In the genomic region with DNA sequence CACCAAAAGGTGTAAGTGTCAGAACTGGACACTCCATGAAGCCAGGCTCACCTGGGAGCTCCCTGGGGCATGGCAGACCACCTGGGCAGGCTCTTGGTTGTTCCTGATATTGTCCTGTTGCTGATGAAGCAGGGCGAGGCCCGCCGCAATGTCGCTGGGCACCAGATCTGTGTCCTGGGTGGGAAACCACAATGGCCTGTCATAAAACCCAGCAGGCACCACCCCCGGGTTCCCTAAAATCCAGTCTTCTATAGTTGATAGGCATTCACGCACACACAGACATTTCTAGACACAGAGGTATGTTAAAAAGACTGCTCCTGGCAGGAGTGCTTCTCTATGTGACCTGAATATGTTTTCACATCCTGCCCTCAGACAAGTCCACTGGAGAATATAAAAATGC, we compare ENCODE assay signal across 23 cellular contexts. TPM values are rescaled to one million over a fixed set of nuclear protein-coding genes. Genes with fewer than 3 reads are reported as not detected.
DNase-seq lines count a peak whose midpoint lies in the region; ATAC-seq, FAIRE-seq and TF ChIP-seq lines count a peak whose summit lies in the region.
"Had no signal": no experiment of that assay in that cellular context is flagged by ENCODE, and none has a peak within 500 bp of the region (broad histone marks: within the 10 kb centered on the region; RNA-seq: fewer than 3 reads in every experiment).

No MANE protein-coding gene starts in this region.

- H4K20me1 ChIP-seq in BLaER1 treated with 17β-estradiol and CSF1 and Interleukin-3, amounts not matched to agents 10 nM and 100 nM, result peaks cover 0 to 36% (median 10%) of the 10 kb centered on the region in 11 experiments; a peak in 9 of 22 replicates

- DNase-seq in HL-60 (ENCODE audit: low read depth in 1 of 2, low spot score in 1 of 2) (no peak), NB4 (ENCODE audit: low read depth) (peak; percentile 81), testis (no peak), HK-2 (ENCODE audit: unreplicated experiment) (no peak), RCC 7860 (ENCODE audit: low spot score) (no peak)
- DNase-seq: CD8-positive, alpha-beta T cell; DND-41; GOT3; NCI-H1092; NCI-H1436; NCI-H187 treated with DMSO at 0.1 percent for 48 hours; NCI-H2107; NCI-H446 treated with DMSO at 0.1 percent for 48 hours; NCI-H526 treated with DMSO at 0.1 percent for 48 hours; OCI-M1; SHP77 had no signal

- 85 to 97% methylated on average over 6 of the region's 6 CpGs for WGBS in testis, 2 donors

- peak overlapping the region; percentile 52 to 96 (median 89); a peak in 21 of 22 replicates for H3K27ac ChIP-seq in BLaER1 treated with 17β-estradiol and CSF1 and Interleukin-3, amounts not matched to agents 10 nM and 100 nM
- H3K27ac ChIP-seq in HL-60 (replicated peaks) (peak overlapping the region; percentile 87), testis (no peak overlapping the region)
- H3K27ac ChIP-seq: A549, KMS-11 had no signal

- no peak for ATAC-seq in GM21390 (IDR thresholded peaks at IDR 0.05; ENCODE audit: unreplicated experiment)
- ATAC-seq: A549; CD8-positive, alpha-beta T cell; GM12878 had no signal

- H3K4me3 Mint-ChIP-seq in dendritic cell treated with granulocyte-macrophage colony-stimulating factor and Interleukin-4, amounts not matched to agents 40 ng/mL and 50 ng/mL, for 4 days, result peak overlapping the region; percentile 13
- H3K4me3 Mint-ChIP-seq: B cell; CD8-positive, alpha-beta T cell had no signal

- H3K27me3 ChIP-seq in BLaER1 treated with 17β-estradiol and CSF1 and Interleukin-3, amounts not matched to agents 10 nM and 100 nM, result no peaks in the 10 kb centered on the region
- H3K27me3 ChIP-seq in HL-60 (ENCODE audit: insufficient read depth, poor library complexity, severe bottlenecking) (no peaks in the 10 kb centered on the region), testis (no peaks in the 10 kb centered on the region)

- intact Hi-C loops in dendritic cell treated with granulocyte-macrophage colony-stimulating factor and Interleukin-4, amounts not matched to agents 40 ng/mL and 50 ng/mL, for 4 days (cut with micrococcal nuclease), result loop anchor here (1.0 kb wide), 1 partner anchor 8 kb away; no protein-coding TSS in a partner anchor
- intact Hi-C loops in testis (cut with DNase I; ENCODE audit: low total_unique reads), result no loop called here

- no peaks in the 10 kb centered on the region for H3K9me3 Mint-ChIP-seq in dendritic cell treated with granulocyte-macrophage colony-stimulating factor and Interleukin-4, amounts not matched to agents 40 ng/mL and 50 ng/mL, for 4 days
- H3K9me3 Mint-ChIP-seq: CD8-positive, alpha-beta T cell had no signal

- no peaks in the 10 kb centered on the region for H3K27me3 Mint-ChIP-seq in dendritic cell treated with granulocyte-macrophage colony-stimulating factor and Interleukin-4, amounts not matched to agents 40 ng/mL and 50 ng/mL, for 4 days
- H3K27me3 Mint-ChIP-seq: B cell had no signal

- FAIRE-seq in RCC 7860 (lab: Jason Lieb, UNC), result no peak
- FAIRE-seq: A549, GM12878 had no signal

- H3K4me1 ChIP-seq in BLaER1 treated with 17β-estradiol and CSF1 and Interleukin-3, amounts not matched to agents 10 nM and 100 nM, result peaks cover 60 to 97% (median 82%) of the 10 kb centered on the region in 10 experiments
- H3K4me1 ChIP-seq in testis, result no peaks in the 10 kb centered on the region

- no peak overlapping the region for H3K4me3 ChIP-seq in BLaER1 treated with 17β-estradiol and CSF1 and Interleukin-3, amounts not matched to agents 10 nM and 100 nM
- H3K4me3 ChIP-seq in HL-60 (replicated peaks; ENCODE audit: insufficient read depth, low read length) (no peak overlapping the region), NB4 (ENCODE audit: low read depth, low read length) (no peak overlapping the region), testis (no peak overlapping the region)
- H3K4me3 ChIP-seq: A549, GM12878 had no signal

- TF ChIP-seq POLR2A in NB4 (IDR thresholded peaks at IDR 0.05; ENCODE audit: extremely low read depth, insufficient read length), result no peak
- TF ChIP-seq POLR2A in testis (IDR thresholded peaks at IDR 0.05), result no peak

- H3K9ac ChIP-seq in BLaER1 treated with 17β-estradiol and CSF1 and Interleukin-3, amounts not matched to agents 10 nM and 100 nM, result peak overlapping the region in 8 of 11 experiments; percentile 1 to 86 (median 62); a peak in 10 of 22 replicates
- H3K9ac ChIP-seq: KMS-11 had no signal

- H3K4me2 ChIP-seq in BLaER1 treated with 17β-estradiol and CSF1 and Interleukin-3, amounts not matched to agents 10 nM and 100 nM, result peak overlapping the region in 9 of 11 experiments; percentile 86 to 95 (median 91); a peak in 17 of 22 replicates
- H3K4me2 ChIP-seq: A549, KMS-11 had no signal

- H3K36me3 ChIP-seq in BLaER1 treated with 17β-estradiol and CSF1 and Interleukin-3, amounts not matched to agents 10 nM and 100 nM, result peaks cover 46 to 81% (median 77%) of the 10 kb centered on the region in 11 experiments
- no peaks in the 10 kb centered on the region for H3K36me3 ChIP-seq in testis (ENCODE audit: low read depth, missing control alignments)

- H3K27ac Mint-ChIP-seq in dendritic cell treated with granulocyte-macrophage colony-stimulating factor and Interleukin-4, amounts not matched to agents 40 ng/mL and 50 ng/mL, for 4 days, result peak overlapping the region; percentile 95
- H3K27ac Mint-ChIP-seq: CD8-positive, alpha-beta T cell had no signal

- TF ChIP-seq CTCF in HL-60 (IDR thresholded peaks at IDR 0.05; ENCODE audit: insufficient read depth, low read length), result no peak
- no peak for TF ChIP-seq CTCF in NB4 (IDR thresholded peaks at IDR 0.05; ENCODE audit: low read depth, low read length)
- no peak for TF ChIP-seq CTCF in testis (IDR thresholded peaks at IDR 0.05)

- peaks cover 77% of the 10 kb centered on the region for H3K36me3 Mint-ChIP-seq in dendritic cell treated with granulocyte-macrophage colony-stimulating factor and Interleukin-4, amounts not matched to agents 40 ng/mL and 50 ng/mL, for 4 days (ENCODE audit: low read depth)

- peaks cover 66% of the 10 kb centered on the region for H3K4me1 Mint-ChIP-seq in dendritic cell treated with granulocyte-macrophage colony-stimulating factor and Interleukin-4, amounts not matched to agents 40 ng/mL and 50 ng/mL, for 4 days (ENCODE audit: low read depth)

- H3K9me3 ChIP-seq in BLaER1 treated with 17β-estradiol and CSF1 and Interleukin-3, amounts not matched to agents 10 nM and 100 nM (replicated peaks in 1 of 11), result no peaks in the 10 kb centered on the region
- no peaks in the 10 kb centered on the region for H3K9me3 ChIP-seq in testis
- H3K9me3 ChIP-seq: A549 had no signal

RNA-seq across cellular contexts. Expression of a gene that starts 15.0 kb away (rescaled TPM):
- total RNA-seq in testis, result 10 to 100 TPM; 18.9 to 29.6 TPM
- 14.3 TPM for polyA plus RNA-seq in testis (ENCODE audit: insufficient read depth, low read depth, low replicate concordance)

RNA-seq across cellular contexts. Expression of a gene that starts 51.2 kb away (rescaled TPM):
- 100 to 1,000 TPM in 1 of 2 donors, 10 to 100 TPM in 1; 72.2 to 103 TPM for total RNA-seq in testis
- 184 TPM for polyA plus RNA-seq in testis (ENCODE audit: insufficient read depth, low read depth, low replicate concordance)

RNA-seq across cellular contexts. Expression of a gene that starts 58.5 kb away (rescaled TPM):
- 100 to 1,000 TPM; 142 to 143 TPM for total RNA-seq in testis
- 194 TPM for polyA plus RNA-seq in testis (ENCODE audit: insufficient read depth, low read depth, low replicate concordance)

Comparison
In these comparisons a context has a peak if more than half of its experiments do, and no peak if none do; other contexts are left out.
1. H3K27ac ChIP-seq: peak in BLaER1 treated with 17β-estradiol and CSF1 and Interleukin-3, amounts not matched to agents 10 nM and 100 nM (11 of 11) and HL-60 (single experiment); none in testis (0 of 2).